Comparison of ENCODE assay signal across 8 cellular contexts in genomic region chr11:128890543-128891409, GRCh38. TPM values are rescaled to one million over a fixed set of nuclear protein-coding genes. Genes with fewer than 3 reads are reported as not detected.
DNase-seq lines count a peak whose midpoint lies in the region; ATAC-seq and TF ChIP-seq lines count a peak whose summit lies in the region.

TSS of gene KCNJ5 (plus strand) at chr11:128891356. CDS start at chr11:128911274, 19,918 bp downstream.

- no peak for TF ChIP-seq CTCF in GM23338 (conservative IDR thresholded peaks at IDR 0.05; ENCODE audit: low read depth in 2 of 2)
- TF ChIP-seq CTCF in Panc1 (IDR thresholded peaks at IDR 0.05): no peak

- H4K20me1 ChIP-seq in GM23338 (replicated peaks; ENCODE audit: insufficient read depth): peaks cover 16% of the 10 kb centered on the region; the same call in 1 of the 2 replicates

- DNase-seq in GM23338 (ENCODE audit: low spot score) (peak; percentile 78), Panc1 (ENCODE audit: low read depth, low spot score) (no peak), midbrain (lab: John Stamatoyannopoulos, UW) (peak; percentile 28), aorta (peak in 1 of 2 donors; percentile 73), NCI-H1694 (lab: John Stamatoyannopoulos, UW) (no peak)
- no peak for DNase-seq in effector memory CD4-positive, alpha-beta T cell

- BruUV-seq in Panc1 (replicated peaks; lab: Mats Ljungman, UMichigan): no TSS peak

- CTCF ChIA-PET in Panc1 (lab: Charles Lee): interaction anchor here (1.1 to 1.3 kb wide), 2 partner anchors 15 to 66 kb away, joined by 4 to 7 read pairs; no protein-coding TSS in a partner anchor

- peaks cover 3% of the 10 kb centered on the region; the same call in 1 of the 2 replicates for H3F3A ChIP-seq in GM23338 (replicated peaks; ENCODE audit: low read depth)

- POLR2A ChIA-PET in Panc1 (lab: Charles Lee): no interaction called here

- peak within 1 kb of the TSS; percentile 93 for H3K4me2 ChIP-seq in GM23338

- peaks cover 29% of the 10 kb centered on the region for H3K4me1 ChIP-seq in GM23338 (ENCODE audit: insufficient read depth)
- no peaks in the 10 kb centered on the region for H3K4me1 ChIP-seq in Panc1 (ENCODE audit: control insufficient read depth, insufficient read depth, low read length)
- H3K4me1 ChIP-seq in effector memory CD4-positive, alpha-beta T cell (ENCODE audit: control insufficient read depth, insufficient read depth, low read length, poor library complexity, severe bottlenecking): peaks cover 7% of the 10 kb centered on the region
- peaks cover 0 to 4% of the 10 kb centered on the region in 2 donors for H3K4me1 ChIP-seq in aorta (ENCODE audit: control insufficient read depth in 1 of 2, insufficient read depth in 2 of 2, low read length in 2 of 2)

- peak within 1 kb of the TSS; percentile 73 for H3K4me3 ChIP-seq in GM23338
- peak within 1 kb of the TSS; percentile 46 to 57 for H3K4me3 ChIP-seq in Panc1 (ENCODE audit: low read depth in 2 of 2, low read length in 2 of 2)
- H3K4me3 ChIP-seq in effector memory CD4-positive, alpha-beta T cell (ENCODE audit: insufficient read depth, low read depth, low read length, poor library complexity, severe bottlenecking): peak within 1 kb of the TSS; percentile 47
- peak within 1 kb of the TSS; percentile 1 to 42 for H3K4me3 ChIP-seq in aorta (ENCODE audit: low read length in 2 of 2)

- no peaks in the 10 kb centered on the region; the same call in 2 of the 3 replicates for H3K36me3 Mint-ChIP-seq in GM23338 (ENCODE audit: low read depth)

- peak within 1 kb of the TSS; percentile 80 for H2AFZ ChIP-seq in GM23338

- H3K9me2 ChIP-seq in GM23338 (ENCODE audit: insufficient read depth): no peaks in the 10 kb centered on the region

- H3K27me3 ChIP-seq in GM23338 (ENCODE audit: insufficient read depth) (peaks cover 93% of the 10 kb centered on the region), Panc1 (ENCODE audit: control insufficient read depth, insufficient read depth, low read length) (peaks cover 16% of the 10 kb centered on the region), aorta (ENCODE audit: control insufficient read depth in 1 of 2, insufficient read depth in 2 of 2, low read length in 1 of 2) (no peaks in the 10 kb centered on the region)
- peaks cover 17% of the 10 kb centered on the region for H3K27me3 ChIP-seq in effector memory CD4-positive, alpha-beta T cell (replicated peaks; ENCODE audit: control insufficient read depth, insufficient read depth, low read length, poor library complexity, severe bottlenecking)

- H3K79me2 ChIP-seq in GM23338 (replicated peaks; ENCODE audit: insufficient read depth): no peaks in the 10 kb centered on the region

- H3K9me3 ChIP-seq in Panc1 (ENCODE audit: control insufficient read depth, insufficient read depth, low read depth, low read length) (no peaks in the 10 kb centered on the region), aorta (ENCODE audit: control insufficient read depth, low read length) (no peaks in the 10 kb centered on the region)
- H3K9me3 ChIP-seq in effector memory CD4-positive, alpha-beta T cell (ENCODE audit: control insufficient read depth, low read length): no peaks in the 10 kb centered on the region

- H3K36me3 ChIP-seq in GM23338 (ENCODE audit: insufficient read depth) (no peaks in the 10 kb centered on the region; the same call in 1 of the 2 replicates), Panc1 (ENCODE audit: control insufficient read depth, insufficient read depth, low read length) (no peaks in the 10 kb centered on the region), aorta (ENCODE audit: control insufficient read depth in 1 of 2, insufficient read depth in 2 of 2, low read length in 1 of 2) (no peaks in the 10 kb centered on the region)
- H3K36me3 ChIP-seq in effector memory CD4-positive, alpha-beta T cell (ENCODE audit: control insufficient read depth, insufficient read depth, low read length): no peaks in the 10 kb centered on the region

- peaks cover 77% of the 10 kb centered on the region for H3K27me3 Mint-ChIP-seq in GM23338 (ENCODE audit: insufficient read depth, low read depth, poor library complexity)

- WGBS in aorta, 2 donors: 0 to 1% methylated on average over 63 to 86 of the region's 86 CpGs

- no peak within 1 kb of the TSS for H3K27ac Mint-ChIP-seq in GM23338

- ATAC-seq in GM23338 (peak; percentile 55), Panc1 (peak; percentile 70), aorta (ENCODE audit: low FRiP score) (peak; percentile 39), HG03354 (IDR thresholded peaks at IDR 0.05; ENCODE audit: poor library complexity, severe bottlenecking, unreplicated experiment) (no peak), HG03025 (IDR thresholded peaks at IDR 0.05; ENCODE audit: low FRiP score, unreplicated experiment) (no peak)

- H3K4me1 Mint-ChIP-seq in GM23338: peaks cover 49% of the 10 kb centered on the region

- peak within 1 kb of the TSS; percentile 83 for H3K4me3 Mint-ChIP-seq in GM23338

- in situ Hi-C loops in Panc1 (cut with HindIII; ENCODE audit: low pct_unique_long_range_greater_than_20kb, low sequenced_read_pairs): no loop called here

- no peak within 1 kb of the TSS for H3K27ac ChIP-seq in GM23338 (ENCODE audit: low read depth)
- H3K27ac ChIP-seq in Panc1 (ENCODE audit: low read length): no peak within 1 kb of the TSS; the same call in 1 of the 2 replicates
- H3K27ac ChIP-seq in effector memory CD4-positive, alpha-beta T cell (ENCODE audit: insufficient read depth, low read length, poor library complexity, severe bottlenecking): no peak within 1 kb of the TSS
- H3K27ac ChIP-seq in aorta (ENCODE audit: low read depth in 1 of 2, low read length in 2 of 2): no peak within 1 kb of the TSS

- intact Hi-C loops in Panc1 (cut with micrococcal nuclease; ENCODE audit: unreplicated experiment) (no loop called here), aorta (cut with DNase I) (no loop called here)

- no peaks in the 10 kb centered on the region; the same call in none of the 3 replicates for H3K9me3 Mint-ChIP-seq in GM23338

TF ChIP-seq in GM23338, 12 proteins besides CTCF, POLR2A, EP300 and RAD21:
- TF ChIP-seq EZH2 (IDR thresholded peaks at IDR 0.05; ENCODE audit: low read depth, unreplicated experiment): peak; percentile 71
- no peak for TF ChIP-seq STAT1 (IDR thresholded peaks at IDR 0.05; ENCODE audit: unreplicated experiment)

RNA-seq across cellular contexts. Expression of gene KCNJ5, which starts in this region (rescaled TPM):
- not detected in 2 replicates for total RNA-seq in GM23338 (2014; rRNA removed; shearing (Covaris generic))
- polyA plus RNA-seq in GM23338 (2016; fragmentation: Nextera tagmentation; extraction: Ambion mirVana) (not detected in 2 replicates), aorta (1 to 10 TPM in 1 of 2 donors, under 1 TPM in 1; 0.31 to 1.6 TPM)
- total RNA-seq in Panc1 (2021; ENCODE audit: unreplicated experiment) (0.28 TPM), aorta (1 to 10 TPM; 2.0 to 3.5 TPM)
- polyA plus RNA-seq in Panc1 (2012; ENCODE audit: insufficient read length): 0.59 TPM

Comparison
In these comparisons a context has a peak if more than half of its experiments do, and no peak if none do; other contexts are left out.
1. Peak in DNase-seq, ATAC-seq, H3K4me3 ChIP-seq and H3K4me2 ChIP-seq in GM23338; RNA of the gene not detected or under 1 TPM.
2. Peak in ATAC-seq and H3K4me3 ChIP-seq in Panc1; RNA of the gene not detected or under 1 TPM.
3. H3K4me3 ChIP-seq: peak in every context shown above with its lines; median percentile 73 in GM23338; 52 in Panc1; 47 in effector memory CD4-positive, alpha-beta T cell; 22 in aorta.